ENCODE assay signal across 12 cellular contexts in genomic region chr20:2109425-2110210, GRCh38. TPM values are rescaled to one million over a fixed set of nuclear protein-coding genes. Genes with fewer than 3 reads are reported as not detected.
DNase-seq lines count a peak whose midpoint lies in the region; ATAC-seq, FAIRE-seq and TF ChIP-seq lines count a peak whose summit lies in the region.
"Had no signal": no experiment of that assay in that cellular context is flagged by ENCODE, and none has a peak within 500 bp of the region (broad histone marks: within the 10 kb centered on the region; RNA-seq: fewer than 3 reads in every experiment).

No MANE protein-coding gene starts in this region.

- no peak overlapping the region for H3K4me3 ChIP-seq in HEK293 (ENCODE audit: low read depth, low read length)
- no peak overlapping the region for H3K4me3 ChIP-seq in astrocyte (ENCODE audit: insufficient read depth, low read depth, low read length)
- no peak overlapping the region for H3K4me3 ChIP-seq in keratinocyte (ENCODE audit: control insufficient read depth in 2 of 3, extremely low read depth in 1 of 3, insufficient read depth in 2 of 3, low read depth in 1 of 3, low read length in 3 of 3)
- no peak overlapping the region for H3K4me3 ChIP-seq in small intestine (ENCODE audit: low read depth in 1 of 2, low read length in 2 of 2)
- H3K4me3 ChIP-seq: HAP-1 had no signal

- dilution Hi-C loops in keratinocyte (cut with MboI; ENCODE audit: extremely low pct_ligation_motif_present, low sequenced_read_pairs) = no loop called here

- no peak for DNase-seq in astrocyte (ENCODE audit: low read depth)
- no peak for DNase-seq in keratinocyte (ENCODE audit: low read depth, low spot score)
- DNase-seq in small intestine = peak; percentile 16
- no peak for DNase-seq in effector CD8-positive, alpha-beta T cell (lab: John Stamatoyannopoulos, UW)
- no peak for DNase-seq in Kasumi-1 (lab: John Stamatoyannopoulos, UW)
- no peak for DNase-seq in AG08396 (ENCODE audit: low spot score)
- DNase-seq: activated CD8-positive, alpha-beta T cell treated with anti-CD3 and anti-CD28 coated beads for 36 hours; natural killer cell had no signal

- H3K36me3 ChIP-seq in HEK293 (ENCODE audit: control insufficient read depth in 2 of 2, insufficient read depth in 1 of 2, low read length in 2 of 2) = peaks cover 15 to 83% of the 10 kb centered on the region in 2 experiments
- peaks cover 6% of the 10 kb centered on the region for H3K36me3 ChIP-seq in astrocyte (ENCODE audit: insufficient read depth, low read length)
- peaks cover 13 to 27% of the 10 kb centered on the region in 2 experiments for H3K36me3 ChIP-seq in keratinocyte (ENCODE audit: control insufficient read depth in 2 of 2, extremely low read depth in 1 of 2, insufficient read depth in 2 of 2, low read length in 2 of 2)
- peaks cover 2 to 5% of the 10 kb centered on the region in 2 donors for H3K36me3 ChIP-seq in small intestine (ENCODE audit: control insufficient read depth in 2 of 2, insufficient read depth in 2 of 2, low read length in 2 of 2)

- peak overlapping the region; percentile 8 for H3K27ac Mint-ChIP-seq in astrocyte (ENCODE audit: unreplicated experiment)
- H3K27ac Mint-ChIP-seq: activated CD8-positive, alpha-beta T cell treated with anti-CD3 and anti-CD28 coated beads for 36 hours had no signal

- CTCF ChIA-PET in HEK293 (lab: Yijun Ruan, JAX) = interaction anchor here (0.6 to 2.7 kb wide), 3 partner anchors 17 to 1601 kb away, joined by 3 to 16 read pairs (median 5); no protein-coding TSS in a partner anchor

- H3K36me3 Mint-ChIP-seq in astrocyte (ENCODE audit: low read depth, unreplicated experiment) = peaks cover 6% of the 10 kb centered on the region
- H3K36me3 Mint-ChIP-seq: natural killer cell had no signal

- H3K27me3 Mint-ChIP-seq in astrocyte (ENCODE audit: low read depth, unreplicated experiment) = no peaks in the 10 kb centered on the region
- H3K27me3 Mint-ChIP-seq: activated CD8-positive, alpha-beta T cell treated with anti-CD3 and anti-CD28 coated beads for 36 hours had no signal

- peaks cover 17% of the 10 kb centered on the region for H3K4me1 ChIP-seq in HEK293 (ENCODE audit: control insufficient read depth, insufficient read depth, low read length)
- H3K4me1 ChIP-seq in astrocyte (ENCODE audit: insufficient read depth, low read length) = peaks cover 13% of the 10 kb centered on the region
- peaks cover 24% of the 10 kb centered on the region for H3K4me1 ChIP-seq in keratinocyte (ENCODE audit: control insufficient read depth, extremely low read depth, insufficient read depth, low read length)
- peaks cover 5 to 24% of the 10 kb centered on the region in 2 donors for H3K4me1 ChIP-seq in small intestine (ENCODE audit: control insufficient read depth in 2 of 2, insufficient read depth in 1 of 2, low read depth in 1 of 2, low read length in 1 of 2)

- no peaks in the 10 kb centered on the region for H3K9me3 ChIP-seq in HEK293 (ENCODE audit: control insufficient read depth, insufficient read depth, low read depth, low read length)
- no peaks in the 10 kb centered on the region for H3K9me3 ChIP-seq in astrocyte (ENCODE audit: insufficient read depth, low read depth, low read length)
- H3K9me3 ChIP-seq in keratinocyte (ENCODE audit: control insufficient read depth, low read depth, low read length) = no peaks in the 10 kb centered on the region
- H3K9me3 ChIP-seq in small intestine (ENCODE audit: control insufficient read depth, low read depth) = no peaks in the 10 kb centered on the region
- H3K9me3 ChIP-seq: HAP-1 had no signal

- POLR2A ChIA-PET in HEK293 (lab: Yijun Ruan, JAX) = no interaction called here

- no peak for FAIRE-seq in astrocyte (lab: Jason Lieb, UNC)
- FAIRE-seq in keratinocyte (lab: Jason Lieb, UNC) = no peak
- FAIRE-seq in small intestine (lab: Jason Lieb, UNC) = no peak

- peak overlapping the region; percentile 22 for H3K4me3 Mint-ChIP-seq in astrocyte (ENCODE audit: unreplicated experiment)
- H3K4me3 Mint-ChIP-seq: activated CD8-positive, alpha-beta T cell treated with anti-CD3 and anti-CD28 coated beads for 36 hours; natural killer cell had no signal

- H3K79me2 ChIP-seq in astrocyte (ENCODE audit: insufficient read depth, low read length) (peaks cover 100% of the 10 kb centered on the region), keratinocyte (ENCODE audit: control insufficient read depth, insufficient read depth, low read length) (peaks cover 92% of the 10 kb centered on the region)

- peaks cover 35% of the 10 kb centered on the region for H3K4me1 Mint-ChIP-seq in astrocyte (ENCODE audit: low read depth, unreplicated experiment)

- no peak overlapping the region for H3K9ac ChIP-seq in astrocyte (ENCODE audit: low read length)
- H3K9ac ChIP-seq in keratinocyte (ENCODE audit: control insufficient read depth, extremely low read depth, insufficient read depth, low read length) = no peak overlapping the region
- H3K9ac ChIP-seq: KMS-11 had no signal

- WGBS in small intestine, 3 donors = 56 to 67% (median 64%) methylated on average over 6 of the region's 6 CpGs

- H2AFZ ChIP-seq in astrocyte (ENCODE audit: low read depth, low read length) = no peak overlapping the region
- no peak overlapping the region for H2AFZ ChIP-seq in keratinocyte (ENCODE audit: control insufficient read depth, low read length)

- H3K4me2 ChIP-seq in astrocyte (ENCODE audit: low read length) = peak overlapping the region; percentile 53
- H3K4me2 ChIP-seq in keratinocyte (ENCODE audit: control insufficient read depth, extremely low read depth, insufficient read depth, low read depth, low read length) = peak overlapping the region; percentile 52
- H3K4me2 ChIP-seq: KMS-11 had no signal

- peaks cover 10% of the 10 kb centered on the region for H3K9me1 ChIP-seq in keratinocyte (ENCODE audit: control insufficient read depth, extremely low read depth, insufficient read depth, low read length)

- no peak overlapping the region for H3K27ac ChIP-seq in HEK293 (ENCODE audit: extremely low read depth, low read depth, low read length)
- peak overlapping the region; percentile 33 for H3K27ac ChIP-seq in astrocyte (ENCODE audit: low read depth, low read length)
- peak overlapping the region; percentile 66 for H3K27ac ChIP-seq in keratinocyte (ENCODE audit: control insufficient read depth, insufficient read depth, low read length)
- peak overlapping the region in 1 of 2 donors; percentile 68 for H3K27ac ChIP-seq in small intestine (ENCODE audit: low read depth in 1 of 2, low read length in 1 of 2)
- H3K27ac ChIP-seq: KMS-11 had no signal

- H3K9me3 Mint-ChIP-seq in astrocyte (ENCODE audit: unreplicated experiment) = no peaks in the 10 kb centered on the region
- H3K9me3 Mint-ChIP-seq: activated CD8-positive, alpha-beta T cell treated with anti-CD3 and anti-CD28 coated beads for 36 hours; natural killer cell had no signal

- no peak for ATAC-seq in GM21381 (IDR thresholded peaks at IDR 0.05; ENCODE audit: unreplicated experiment)
- ATAC-seq: activated CD8-positive, alpha-beta T cell treated with anti-CD3 and anti-CD28 coated beads for 36 hours had no signal

- no peaks in the 10 kb centered on the region for H3K27me3 ChIP-seq in astrocyte (ENCODE audit: insufficient read depth, low read length)
- H3K27me3 ChIP-seq in keratinocyte (ENCODE audit: control insufficient read depth, extremely low read depth, insufficient read depth, low read length) = no peaks in the 10 kb centered on the region
- H3K27me3 ChIP-seq in small intestine (ENCODE audit: control insufficient read depth in 2 of 2, insufficient read depth in 2 of 2, low read length in 2 of 2) = no peaks in the 10 kb centered on the region

- H4K20me1 ChIP-seq in astrocyte (ENCODE audit: insufficient read depth, low read length) (peaks cover 96% of the 10 kb centered on the region), keratinocyte (ENCODE audit: control insufficient read depth, extremely low read depth, insufficient read depth, low read length) (peaks cover 6% of the 10 kb centered on the region)

- TF ChIP-seq CTCF in HEK293 (tag by site-specific recombination; IDR thresholded peaks at IDR 0.05) (no peak), astrocyte (IDR thresholded peaks at IDR 0.05; ENCODE audit: insufficient read depth, low read depth, low read length) (no peak), keratinocyte (optimal IDR thresholded peaks at IDR 0.05 in 1 of 3, IDR thresholded peaks at IDR 0.05 in 1 of 3, conservative IDR thresholded peaks at IDR 0.05 in 1 of 3; ENCODE audit: extremely low read depth in 1 of 3, insufficient read depth in 2 of 3, low read length in 3 of 3) (no peak)

TF ChIP-seq in HEK293, 187 proteins besides CTCF, POLR2A, EP300 and RAD21 (continues in another document):
- TF ChIP-seq ATF2 (tag by site-specific recombination; IDR thresholded peaks at IDR 0.05; ENCODE audit: low read depth) (no peak), ZNF350 (tag by site-specific recombination; IDR thresholded peaks at IDR 0.05) (no peak)

RNA-seq across cellular contexts. Expression of gene STK35, which starts 8.0 kb away (rescaled TPM):
- 18.1 and 18.6 TPM in 2 replicates for total RNA-seq in astrocyte
- polyA plus RNA-seq in keratinocyte = 5.5 to 13.1 TPM (median 6.5 TPM) in 3 replicates
- polyA plus RNA-seq in keratinocyte (2011; ENCODE audit: low read depth) = 3.7 TPM
- polyA plus RNA-seq in keratinocyte (2011; cell fraction: cytosol; rRNA removed) = 7.1 and 7.9 TPM in 2 replicates
- 19.2 and 20.6 TPM in 2 replicates for polyA plus RNA-seq in keratinocyte (2011; cell fraction: nucleus; rRNA removed)
- polyA plus RNA-seq in keratinocyte (2012; ENCODE audit: low replicate concordance) = 10.1 and 10.6 TPM in 2 replicates
- 12.5 to 28.6 TPM (median 14.7 TPM) in 3 replicates for polyA minus RNA-seq in keratinocyte
- polyA minus RNA-seq in keratinocyte (2011; cell fraction: cytosol; rRNA and poly(A)+ RNA removed) = 8.2 TPM
- 9.9 and 14.3 TPM in 2 replicates for polyA minus RNA-seq in keratinocyte (2011; cell fraction: nucleus; rRNA and poly(A)+ RNA removed)
- 10 to 100 TPM in 1 of 3 donors, 1 to 10 TPM in 2; 3.8 to 10.6 (median 5.1) TPM for polyA plus RNA-seq in small intestine
